In genomic region chr2:58449286-58450010, GRCh38 we compare ENCODE assay signal across 10 cellular contexts.
DNase-seq lines count a peak whose midpoint lies in the region; ATAC-seq and TF ChIP-seq lines count a peak whose summit lies in the region.
"Had no signal": no experiment of that assay in that cellular context is flagged by ENCODE, and none has a peak within 500 bp of the region (broad histone marks: within the 10 kb centered on the region; RNA-seq: fewer than 3 reads in every experiment).

No MANE protein-coding gene starts in this region.

- ATAC-seq in GM19351 (IDR thresholded peaks at IDR 0.05; ENCODE audit: unreplicated experiment) (peak; percentile 97), HG02970 (IDR thresholded peaks at IDR 0.05; ENCODE audit: low FRiP score, unreplicated experiment) (peak; percentile 95)

- H3K27ac Mint-ChIP-seq in neural crest cell (ENCODE audit: unreplicated experiment) = no peak overlapping the region
- H3K27ac Mint-ChIP-seq: activated naive CD8-positive, alpha-beta T cell; IgD-negative memory B cell had no signal

- peaks cover 6% of the 10 kb centered on the region for H3K4me1 Mint-ChIP-seq in neural crest cell

- no peaks in the 10 kb centered on the region for H3K36me3 Mint-ChIP-seq in neural crest cell (ENCODE audit: low read depth)
- H3K36me3 Mint-ChIP-seq: activated naive CD8-positive, alpha-beta T cell; IgD-negative memory B cell had no signal

- no peaks in the 10 kb centered on the region for H3K9me3 Mint-ChIP-seq in neural crest cell
- H3K9me3 Mint-ChIP-seq: IgD-negative memory B cell had no signal

- no peaks in the 10 kb centered on the region for H3K27me3 Mint-ChIP-seq in neural crest cell (ENCODE audit: low read depth)
- H3K27me3 Mint-ChIP-seq: IgD-negative memory B cell had no signal

- H3K4me3 Mint-ChIP-seq in neural crest cell = no peak overlapping the region
- H3K4me3 Mint-ChIP-seq: activated naive CD8-positive, alpha-beta T cell; IgD-negative memory B cell had no signal

- DNase-seq in NCI-H748 treated with DMSO at 0.1 percent for 48 hours (lab: John Stamatoyannopoulos, UW) = peak; percentile 14
- no peak for DNase-seq in neural crest cell (ENCODE audit: low read depth, low spot score)
- no peak for DNase-seq in superior temporal gyrus (ENCODE audit: extremely low spot score)
- no peak for DNase-seq in Ammon's horn (ENCODE audit: low spot score)
- DNase-seq in effector CD4-positive, alpha-beta T cell = no peak
- no peak for DNase-seq in NCI-H2029 (lab: John Stamatoyannopoulos, UW)

- TF ChIP-seq CTCF in neural crest cell (conservative IDR thresholded peaks at IDR 0.05) = peak; percentile 38
